15 cellular contexts compared by ENCODE assay signal in genomic region chr18:10442551-10442971, GRCh38. TPM values are rescaled to one million over a fixed set of nuclear protein-coding genes. Genes with fewer than 3 reads are reported as not detected.
DNase-seq lines count a peak whose midpoint lies in the region; ATAC-seq and TF ChIP-seq lines count a peak whose summit lies in the region.
"Had no signal": no experiment of that assay in that cellular context is flagged by ENCODE, and none has a peak within 500 bp of the region (broad histone marks: within the 10 kb centered on the region; RNA-seq: fewer than 3 reads in every experiment).

No MANE protein-coding gene starts in this region.

- H3K36me3 Mint-ChIP-seq in Calu3 (ENCODE audit: insufficient read depth, unreplicated experiment) = no peaks in the 10 kb centered on the region
- H3K36me3 Mint-ChIP-seq: memory B cell; stimulated activated naive B cell treated with anti-CD40 and anti-IgM and Interleukin-4, amounts not matched to agents 10 μg/mL and 1 μg/mL and 100 μg/mL, for 72 hours had no signal

- H3K4me2 ChIP-seq in BLaER1 = peak overlapping the region; percentile 49; the same call in 1 of the 2 replicates
- no peak overlapping the region for H3K4me2 ChIP-seq in neuronal stem cell (ENCODE audit: insufficient read depth, low read length, poor library complexity, severe bottlenecking)
- H3K4me2 ChIP-seq: GM23338 had no signal

- H3K4me3 ChIP-seq in BLaER1 = no peak overlapping the region
- H3K4me3 ChIP-seq in neuronal stem cell (ENCODE audit: low read length in 2 of 2) = no peak overlapping the region
- H3K4me3 ChIP-seq: GM23338 had no signal

- H3K27ac ChIP-seq in BLaER1 (no peak overlapping the region), neuronal stem cell (replicated peaks; ENCODE audit: low read length) (no peak overlapping the region)

- no peak overlapping the region for H3K14ac ChIP-seq in neuronal stem cell (ENCODE audit: low read length)

- no peak overlapping the region for H3K23ac ChIP-seq in neuronal stem cell (ENCODE audit: low read depth, low read length, poor library complexity)

- H3K4me1 ChIP-seq in BLaER1 = peaks cover 53% of the 10 kb centered on the region
- H3K4me1 ChIP-seq in neuronal stem cell (ENCODE audit: control insufficient read depth in 2 of 2, insufficient read depth in 1 of 2, low read depth in 1 of 2, low read length in 2 of 2) = peaks cover 4 to 9% of the 10 kb centered on the region in 2 donors
- H3K4me1 ChIP-seq: BE2C had no signal

- no peak overlapping the region for H4K91ac ChIP-seq in neuronal stem cell (ENCODE audit: low read depth, low read length, poor library complexity)

- no peaks in the 10 kb centered on the region for H3K9me3 Mint-ChIP-seq in Calu3 (ENCODE audit: low read depth, unreplicated experiment)
- H3K9me3 Mint-ChIP-seq: activated naive CD8-positive, alpha-beta T cell treated with anti-CD3 and anti-CD28 coated beads, Interleukin-2, amount 50 U/mL, for 24 hours; GM23338; memory B cell; stimulated activated naive B cell treated with anti-CD40 and anti-IgM and Interleukin-4, amounts not matched to agents 10 μg/mL and 1 μg/mL and 100 μg/mL, for 72 hours had no signal

- no peaks in the 10 kb centered on the region for H3K4me1 Mint-ChIP-seq in Calu3 (ENCODE audit: low read depth, unreplicated experiment)
- H3K4me1 Mint-ChIP-seq: activated naive CD8-positive, alpha-beta T cell treated with anti-CD3 and anti-CD28 coated beads, Interleukin-2, amount 50 U/mL, for 24 hours had no signal

- no peak overlapping the region for H2BK5ac ChIP-seq in neuronal stem cell (ENCODE audit: low read length)

- H3K4ac ChIP-seq in neuronal stem cell (ENCODE audit: low read length) = no peak overlapping the region

- no CpG with 5 or more reads among the region's 4 CpGs for WGBS in neuronal stem cell (ENCODE audit: extremely low coverage in 2 of 2, insufficient read length in 2 of 2, insufficient replicate concordance in 1 of 2), 2 donors

- intact Hi-C loops in Calu3 (cut with micrococcal nuclease; ENCODE audit: unreplicated experiment) = no loop called here

- no peak overlapping the region for H2BK12ac ChIP-seq in neuronal stem cell (ENCODE audit: low read length)

- no peak overlapping the region for H2BK15ac ChIP-seq in neuronal stem cell (ENCODE audit: low read length)

- no peaks in the 10 kb centered on the region for H3K27me3 ChIP-seq in BLaER1
- H3K27me3 ChIP-seq in neuronal stem cell (ENCODE audit: control insufficient read depth in 3 of 3, insufficient read depth in 3 of 3, low read depth in 1 of 3, low read length in 3 of 3) = no peaks in the 10 kb centered on the region
- H3K27me3 ChIP-seq: BE2C had no signal

- no peak overlapping the region for H4K8ac ChIP-seq in neuronal stem cell (ENCODE audit: low read depth, low read length)

- no peak overlapping the region for H3K4me3 Mint-ChIP-seq in Calu3 (ENCODE audit: low read depth, unreplicated experiment)
- H3K4me3 Mint-ChIP-seq: activated naive CD8-positive, alpha-beta T cell treated with anti-CD3 and anti-CD28 coated beads, Interleukin-2, amount 50 U/mL, for 24 hours; GM23338; memory B cell; stimulated activated naive B cell treated with anti-CD40 and anti-IgM and Interleukin-4, amounts not matched to agents 10 μg/mL and 1 μg/mL and 100 μg/mL, for 72 hours had no signal

- H4K20me1 ChIP-seq in BLaER1 = no peaks in the 10 kb centered on the region

- no peak overlapping the region for H2AK5ac ChIP-seq in neuronal stem cell (ENCODE audit: low read depth, low read length)

- H2AFZ ChIP-seq in neuronal stem cell (ENCODE audit: low read length) = peak overlapping the region; percentile 23
- H2AFZ ChIP-seq: GM23338 had no signal

- H3K18ac ChIP-seq in neuronal stem cell (ENCODE audit: low read length) = no peak overlapping the region

- ATAC-seq in GM19463 (IDR thresholded peaks at IDR 0.05; ENCODE audit: unreplicated experiment) = no peak
- ATAC-seq: activated naive CD8-positive, alpha-beta T cell treated with anti-CD3 and anti-CD28 coated beads, Interleukin-2, amount 50 U/mL, for 24 hours; GM23338; stimulated activated naive B cell treated with anti-CD40 and anti-IgM and Interleukin-4, amounts not matched to agents 10 μg/mL and 1 μg/mL and 100 μg/mL, for 72 hours had no signal

- no peak overlapping the region for H3K9ac ChIP-seq in BLaER1
- no peak overlapping the region for H3K9ac ChIP-seq in neuronal stem cell (ENCODE audit: low read depth, low read length, poor library complexity)

- H3K9me3 ChIP-seq in BLaER1 (no peaks in the 10 kb centered on the region), neuronal stem cell (replicated peaks in 1 of 2; ENCODE audit: control insufficient read depth in 2 of 2, insufficient read depth in 1 of 2, low read depth in 1 of 2, low read length in 2 of 2) (no peaks in the 10 kb centered on the region)
- H3K9me3 ChIP-seq: BE2C had no signal

- peaks cover 85% of the 10 kb centered on the region for H3K27me3 Mint-ChIP-seq in Calu3 (ENCODE audit: unreplicated experiment)
- H3K27me3 Mint-ChIP-seq: activated naive CD8-positive, alpha-beta T cell treated with anti-CD3 and anti-CD28 coated beads, Interleukin-2, amount 50 U/mL, for 24 hours; stimulated activated naive B cell treated with anti-CD40 and anti-IgM and Interleukin-4, amounts not matched to agents 10 μg/mL and 1 μg/mL and 100 μg/mL, for 72 hours had no signal

- no peaks in the 10 kb centered on the region for H3K79me1 ChIP-seq in neuronal stem cell (ENCODE audit: low read depth, low read length)

- BruUV-seq in Calu3 (replicated peaks; lab: Mats Ljungman, UMichigan) = no TSS peak

- no peaks in the 10 kb centered on the region for H3K36me3 ChIP-seq in BLaER1
- H3K36me3 ChIP-seq in neuronal stem cell (replicated peaks in 1 of 2; ENCODE audit: control insufficient read depth in 2 of 2, insufficient read depth in 2 of 2, low read length in 2 of 2) = no peaks in the 10 kb centered on the region
- H3K36me3 ChIP-seq: BE2C had no signal

- CTCF ChIA-PET in Calu3 (lab: Charles Lee) = no interaction called here

- no peak overlapping the region for H2BK120ac ChIP-seq in neuronal stem cell (ENCODE audit: low read depth, low read length)

- H3K27ac Mint-ChIP-seq in Calu3 (ENCODE audit: unreplicated experiment) = no peak overlapping the region
- H3K27ac Mint-ChIP-seq: activated naive CD8-positive, alpha-beta T cell treated with anti-CD3 and anti-CD28 coated beads, Interleukin-2, amount 50 U/mL, for 24 hours; GM23338; memory B cell; stimulated activated naive B cell treated with anti-CD40 and anti-IgM and Interleukin-4, amounts not matched to agents 10 μg/mL and 1 μg/mL and 100 μg/mL, for 72 hours had no signal

- DNase-seq in amygdala (lab: John Stamatoyannopoulos, UW) (peak in 49 of 56 donors; percentile 14 to 90 (median 43)), globus pallidus (ENCODE audit: low spot score) (peak; percentile 96), neuronal stem cell (ENCODE audit: low spot score) (no peak), T-helper 9 cell (no peak), SW 1271 (lab: John Stamatoyannopoulos, UW) (no peak), Calu3 (no peak)
- DNase-seq: activated CD4-positive, alpha-beta T cell treated with anti-CD3 and anti-CD28 coated beads for 1 hour; activated naive CD8-positive, alpha-beta T cell treated with anti-CD3 and anti-CD28 coated beads, Interleukin-2, amount 50 U/mL, for 24 hours; BE2C; stimulated activated CD4-positive, alpha-beta T cell treated with anti-CD3 and anti-CD28 coated beads, Interleukin-4, amount 100 ng/mL, for 4 hours; stimulated activated naive B cell treated with anti-CD40 and anti-IgM and Interleukin-4, amounts not matched to agents 10 μg/mL and 1 μg/mL and 100 μg/mL, for 72 hours had no signal

- TF ChIP-seq CTCF in Calu3 (IDR thresholded peaks at IDR 0.05; ENCODE audit: unreplicated experiment) = no peak

RNA-seq across cellular contexts. Expression of gene APCDD1, which starts 11.9 kb away (rescaled TPM):
- polyA plus RNA-seq in neuronal stem cell (2013, experiment 1 of 2) = 1.3 TPM
- polyA plus RNA-seq in neuronal stem cell (2013, experiment 2 of 2) = 1.3 TPM
- total RNA-seq in Calu3 (2022) = 0.51 TPM in 1 of 2 replicates, not detected in the other

Comparison
In these comparisons a context has a peak if more than half of its experiments do, and no peak if none do; other contexts are left out.
1. DNase-seq: peak in amygdala (49 of 56) and globus pallidus (single experiment); none in neuronal stem cell (single experiment), T-helper 9 cell (single experiment), SW 1271 (0 of 2) and Calu3 (single experiment).